ENCODE assay signal across 9 cellular contexts in the genomic region with DNA sequence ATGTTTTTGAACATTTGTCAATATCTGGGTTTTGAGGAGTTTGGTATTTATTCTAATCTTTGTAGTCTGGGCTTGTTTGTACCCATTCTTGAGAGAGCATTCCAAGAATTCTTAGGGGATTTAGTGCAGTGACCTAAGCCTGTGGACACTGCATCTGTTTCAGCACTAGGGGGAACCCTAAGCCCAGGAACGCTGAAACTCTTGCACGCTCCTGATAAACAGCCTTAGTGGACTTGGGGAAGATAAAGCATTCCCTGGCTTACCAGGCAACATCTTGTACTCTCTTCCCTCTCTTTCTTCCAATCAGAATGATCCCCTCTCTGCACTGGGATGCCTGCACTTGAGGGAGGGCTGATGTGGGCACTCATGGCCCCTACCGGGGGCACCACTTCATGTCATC.
DNase-seq lines count a peak whose midpoint lies in the region; ATAC-seq and TF ChIP-seq lines count a peak whose summit lies in the region.
"Had no signal": no experiment of that assay in that cellular context is flagged by ENCODE, and none has a peak within 500 bp of the region (broad histone marks: within the 10 kb centered on the region; RNA-seq: fewer than 3 reads in every experiment).

No MANE protein-coding gene starts in this region.

- H3K9me3 Mint-ChIP-seq in neural crest cell = peaks cover 7% of the 10 kb centered on the region
- H3K9me3 Mint-ChIP-seq: central memory CD8-positive, alpha-beta T cell had no signal

- no peak for ATAC-seq in Right ventricle myocardium inferior
- ATAC-seq in gastroesophageal sphincter = no peak
- no peak for ATAC-seq in HG02571 (IDR thresholded peaks at IDR 0.05; ENCODE audit: unreplicated experiment)

- in situ Hi-C loops in T47D (cut with HindIII; ENCODE audit: low pct_unique_long_range_greater_than_20kb, low sequenced_read_pairs) = no loop called here

- peak; percentile 9 for TF ChIP-seq CTCF in left ventricle myocardium inferior (IDR thresholded peaks at IDR 0.05; ENCODE audit: borderline replicate concordance)
- TF ChIP-seq CTCF in neural crest cell (conservative IDR thresholded peaks at IDR 0.05) = peak; percentile 90
- TF ChIP-seq CTCF in gastroesophageal sphincter (IDR thresholded peaks at IDR 0.05) = peak in 1 of 4 experiments; percentile 18

- 67% methylated on average over 2 of the region's 3 CpGs; no CpG with 5 or more reads in 1 of the 2 donors for WGBS in gastroesophageal sphincter (ENCODE audit: low coverage in 1 of 2), 2 donors

- TF ChIP-seq EP300 in gastroesophageal sphincter (IDR thresholded peaks at IDR 0.05) = no peak

- no peaks in the 10 kb centered on the region for H3K27me3 Mint-ChIP-seq in neural crest cell (ENCODE audit: low read depth)
- H3K27me3 Mint-ChIP-seq: central memory CD8-positive, alpha-beta T cell had no signal

- H3K27me3 ChIP-seq in left ventricle myocardium inferior (ENCODE audit: low read depth) = no peaks in the 10 kb centered on the region
- H3K27me3 ChIP-seq in gastroesophageal sphincter = no peaks in the 10 kb centered on the region

- no peaks in the 10 kb centered on the region for H3K4me1 Mint-ChIP-seq in neural crest cell
- H3K4me1 Mint-ChIP-seq: central memory CD8-positive, alpha-beta T cell had no signal

- H3K27ac ChIP-seq in left ventricle myocardium inferior (replicated peaks) (no peak overlapping the region), gastroesophageal sphincter (no peak overlapping the region)

- intact Hi-C loops in left ventricle myocardium inferior (cut with micrococcal nuclease) = no loop called here
- intact Hi-C loops in Right ventricle myocardium inferior (cut with DNase I) = no loop called here

- H3K36me3 ChIP-seq in left ventricle myocardium inferior (no peaks in the 10 kb centered on the region), gastroesophageal sphincter (no peaks in the 10 kb centered on the region)

- H3K4me1 ChIP-seq in left ventricle myocardium inferior (no peaks in the 10 kb centered on the region), gastroesophageal sphincter (no peaks in the 10 kb centered on the region)

- no peak overlapping the region for H3K27ac Mint-ChIP-seq in neural crest cell (ENCODE audit: unreplicated experiment)

- no peak for DNase-seq in left ventricle myocardium inferior
- no peak for DNase-seq in Right ventricle myocardium inferior (ENCODE audit: missing footprints)
- peak; percentile 1 for DNase-seq in NCI-H2171 treated with DMSO at 0.1 percent for 48 hours (lab: John Stamatoyannopoulos, UW)
- peak; percentile 1 to 56 for DNase-seq in T47D (ENCODE audit: low read depth in 1 of 2, low spot score in 1 of 2)
- DNase-seq in neural crest cell (ENCODE audit: low read depth, low spot score) = peak; percentile 41
- DNase-seq in activated naive CD4-positive, alpha-beta T cell treated with anti-CD3 and anti-CD28 coated beads, Interleukin-2, amount 50 U/mL, for 16 hours = no peak

- no peaks in the 10 kb centered on the region for H3K36me3 Mint-ChIP-seq in neural crest cell (ENCODE audit: low read depth)

- H3K9me3 ChIP-seq in left ventricle myocardium inferior (replicated peaks) = peaks cover 5% of the 10 kb centered on the region
- no peaks in the 10 kb centered on the region for H3K9me3 ChIP-seq in gastroesophageal sphincter

- H3K4me3 ChIP-seq in left ventricle myocardium inferior (no peak overlapping the region), gastroesophageal sphincter (no peak overlapping the region)

- no peak for TF ChIP-seq POLR2A in gastroesophageal sphincter (IDR thresholded peaks at IDR 0.05)

- H3K4me3 Mint-ChIP-seq in neural crest cell = no peak overlapping the region
- H3K4me3 Mint-ChIP-seq: central memory CD8-positive, alpha-beta T cell had no signal

Comparison
In these comparisons a context has a peak if more than half of its experiments do, and no peak if none do; other contexts are left out.
1. DNase-seq: peak in NCI-H2171 treated with DMSO at 0.1 percent for 48 hours (single experiment), T47D (2 of 2) and neural crest cell (single experiment); none in left ventricle myocardium inferior (single experiment), Right ventricle myocardium inferior (single experiment) and activated naive CD4-positive, alpha-beta T cell treated with anti-CD3 and anti-CD28 coated beads, Interleukin-2, amount 50 U/mL, for 16 hours (single experiment).